ENCODE assay signal across 3 cellular contexts in genomic region chr1:16528338-16528737, GRCh38. TPM values are rescaled to one million over a fixed set of nuclear protein-coding genes. Genes with fewer than 3 reads are reported as not detected.
"Had no signal": no experiment of that assay in that cellular context is flagged by ENCODE, and none has a peak within 500 bp of the region (broad histone marks: within the 10 kb centered on the region; RNA-seq: fewer than 3 reads in every experiment).

No MANE protein-coding gene starts in this region.

RNA-seq across cellular contexts. Expression of gene RNU1-1, which starts 14.3 kb away (rescaled TPM):
- total RNA-seq: GM23248, GM23338, H4 had no signal
- polyA plus RNA-seq: GM23248, GM23338 had no signal
